ENCODE assay signal across 12 cellular contexts in the genomic region with DNA sequence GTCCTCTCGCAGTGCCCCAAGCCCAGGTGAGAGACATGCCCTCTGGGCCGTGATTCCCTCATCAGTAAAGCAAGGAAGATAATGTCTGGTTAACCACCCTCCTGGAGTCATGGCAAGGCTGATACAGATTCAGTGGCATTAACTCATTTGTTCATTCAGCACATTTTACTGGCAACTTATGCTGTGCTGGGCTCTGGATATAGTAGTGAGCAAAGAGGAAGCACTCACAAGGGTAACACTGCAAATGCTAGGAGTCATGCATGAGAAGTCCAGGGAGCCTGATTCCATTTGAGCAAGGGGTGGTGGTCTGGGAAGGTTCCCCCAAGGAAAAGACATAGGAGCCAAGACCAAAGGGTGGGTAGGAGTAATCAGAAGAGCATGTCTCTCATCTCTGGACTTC. TPM values are rescaled to one million over a fixed set of nuclear protein-coding genes. Genes with fewer than 3 reads are reported as not detected.
DNase-seq lines count a peak whose midpoint lies in the region; ATAC-seq and TF ChIP-seq lines count a peak whose summit lies in the region.
"Had no signal": no experiment of that assay in that cellular context is flagged by ENCODE, and none has a peak within 500 bp of the region (broad histone marks: within the 10 kb centered on the region; RNA-seq: fewer than 3 reads in every experiment).

No MANE protein-coding gene starts in this region.

- no peak for TF ChIP-seq POLR2A in ovary (IDR thresholded peaks at IDR 0.05)

- 87 to 95% (median 88%) methylated on average over 2 of the region's 2 CpGs for WGBS in ovary, 3 donors

- no peak for TF ChIP-seq CTCF in RWPE2 (IDR thresholded peaks at IDR 0.05; ENCODE audit: poor library complexity, severe bottlenecking)
- no peak for TF ChIP-seq CTCF in ovary (IDR thresholded peaks at IDR 0.05)
- TF ChIP-seq CTCF in progenitor cell of endocrine pancreas (IDR thresholded peaks at IDR 0.05; ENCODE audit: unreplicated experiment) = no peak

- H3K4me3 ChIP-seq in RWPE2 (ENCODE audit: severe bottlenecking) (no peak overlapping the region), ovary (no peak overlapping the region)
- H3K4me3 ChIP-seq: SK-N-MC had no signal

- no peak for ATAC-seq in activated CD4-positive, alpha-beta T cell treated with anti-CD3 and anti-CD28 coated beads for 36 hours
- ATAC-seq in RWPE2 (ENCODE audit: low read depth) = no peak
- ATAC-seq in effector memory CD8-positive, alpha-beta T cell (replicated peaks) = no peak
- peak; percentile 47 for ATAC-seq in stimulated activated memory B cell treated with anti-CD40 and anti-IgM and Interleukin-4, amounts not matched to agents 10 μg/mL and 1 μg/mL and 100 μg/mL, for 72 hours

- no peak for TF ChIP-seq EP300 in ovary (IDR thresholded peaks at IDR 0.05)

- H3K36me3 ChIP-seq in RWPE2 (ENCODE audit: low read depth) = peaks cover 12% of the 10 kb centered on the region
- no peaks in the 10 kb centered on the region for H3K36me3 ChIP-seq in ovary

- peak overlapping the region; percentile 97 for H3K27ac ChIP-seq in RWPE2 (ENCODE audit: poor library complexity, severe bottlenecking)
- H3K27ac ChIP-seq in ovary = no peak overlapping the region
- H3K27ac ChIP-seq: SK-N-MC had no signal

- H3K4me1 ChIP-seq in RWPE2 (ENCODE audit: insufficient read depth, poor library complexity, severe bottlenecking) = peaks cover 56% of the 10 kb centered on the region
- H3K4me1 ChIP-seq in ovary (ENCODE audit: insufficient read depth) = peaks cover 36% of the 10 kb centered on the region

- peaks cover 93% of the 10 kb centered on the region for H3K4me1 Mint-ChIP-seq in activated CD4-positive, alpha-beta T cell treated with anti-CD3 and anti-CD28 coated beads for 36 hours
- H3K4me1 Mint-ChIP-seq in effector memory CD8-positive, alpha-beta T cell (ENCODE audit: low read depth in 2 of 2) = peaks cover 82% of the 10 kb centered on the region in 2 donors
- peaks cover 77% of the 10 kb centered on the region for H3K4me1 Mint-ChIP-seq in stimulated activated memory B cell treated with anti-CD40 and anti-IgM and Interleukin-4, amounts not matched to agents 10 μg/mL and 1 μg/mL and 100 μg/mL, for 72 hours
- peaks cover 16% of the 10 kb centered on the region for H3K4me1 Mint-ChIP-seq in progenitor cell of endocrine pancreas (ENCODE audit: low read depth)

- peak overlapping the region; percentile 82 for H3K27ac Mint-ChIP-seq in activated CD4-positive, alpha-beta T cell treated with anti-CD3 and anti-CD28 coated beads for 36 hours
- peak overlapping the region; percentile 93 for H3K27ac Mint-ChIP-seq in effector memory CD8-positive, alpha-beta T cell
- peak overlapping the region; percentile 97 for H3K27ac Mint-ChIP-seq in stimulated activated memory B cell treated with anti-CD40 and anti-IgM and Interleukin-4, amounts not matched to agents 10 μg/mL and 1 μg/mL and 100 μg/mL, for 72 hours
- H3K27ac Mint-ChIP-seq in progenitor cell of endocrine pancreas = no peak overlapping the region

- CTCF ChIA-PET in activated CD4-positive, alpha-beta T cell treated with anti-CD3 and anti-CD28 coated beads for 36 hours (lab: Charles Lee) = no interaction called here

- intact Hi-C loops in activated CD4-positive, alpha-beta T cell treated with anti-CD3 and anti-CD28 coated beads for 36 hours (cut with DNase I, micrococcal nuclease) = loop anchor here in 1 of 2 experiments (1.0 kb wide), 1 partner anchor 12 kb away; no protein-coding TSS in a partner anchor
- intact Hi-C loops in ovary (cut with DNase I) = no loop called here

- no peaks in the 10 kb centered on the region for H3K27me3 Mint-ChIP-seq in activated CD4-positive, alpha-beta T cell treated with anti-CD3 and anti-CD28 coated beads for 36 hours
- no peaks in the 10 kb centered on the region for H3K27me3 Mint-ChIP-seq in effector memory CD8-positive, alpha-beta T cell
- no peaks in the 10 kb centered on the region for H3K27me3 Mint-ChIP-seq in stimulated activated memory B cell treated with anti-CD40 and anti-IgM and Interleukin-4, amounts not matched to agents 10 μg/mL and 1 μg/mL and 100 μg/mL, for 72 hours
- H3K27me3 Mint-ChIP-seq in progenitor cell of endocrine pancreas = no peaks in the 10 kb centered on the region

- H3K9me3 ChIP-seq in RWPE2 (ENCODE audit: severe bottlenecking) (no peaks in the 10 kb centered on the region), ovary (no peaks in the 10 kb centered on the region)

- H3K4me3 Mint-ChIP-seq in activated CD4-positive, alpha-beta T cell treated with anti-CD3 and anti-CD28 coated beads for 36 hours = no peak overlapping the region
- H3K4me3 Mint-ChIP-seq in effector memory CD8-positive, alpha-beta T cell = peak overlapping the region; percentile 53 to 66
- no peak overlapping the region for H3K4me3 Mint-ChIP-seq in stimulated activated memory B cell treated with anti-CD40 and anti-IgM and Interleukin-4, amounts not matched to agents 10 μg/mL and 1 μg/mL and 100 μg/mL, for 72 hours
- no peak overlapping the region for H3K4me3 Mint-ChIP-seq in progenitor cell of endocrine pancreas (ENCODE audit: low read depth)

- no peak for DNase-seq in activated CD4-positive, alpha-beta T cell treated with anti-CD3 and anti-CD28 coated beads for 36 hours
- DNase-seq in activated CD4-positive, alpha-beta T cell treated with anti-CD3 and anti-CD28 coated beads, Interleukin-2, amount 50 U/mL, for 48 hours = no peak
- no peak for DNase-seq in RWPE2 (ENCODE audit: low spot score)
- DNase-seq in effector memory CD8-positive, alpha-beta T cell = no peak
- no peak for DNase-seq in ovary
- DNase-seq in progenitor cell of endocrine pancreas (ENCODE audit: low spot score, unreplicated experiment) = no peak
- no peak for DNase-seq in DMS53 treated with DMSO at 0.1 percent for 48 hours (lab: John Stamatoyannopoulos, UW; ENCODE audit: unreplicated experiment)
- DNase-seq: erythroblast, NCI-H1092 treated with DMSO at 0.1 percent for 48 hours, NCI-H748 treated with DMSO at 0.1 percent for 48 hours had no signal

- POLR2A ChIA-PET in activated CD4-positive, alpha-beta T cell treated with anti-CD3 and anti-CD28 coated beads for 36 hours (lab: Charles Lee) = interaction anchor here (0.7 to 1.4 kb wide), 2 partner anchors 14 to 17 kb away, joined by 3 read pairs; no protein-coding TSS in a partner anchor

- peaks cover 18% of the 10 kb centered on the region for H3K36me3 Mint-ChIP-seq in activated CD4-positive, alpha-beta T cell treated with anti-CD3 and anti-CD28 coated beads for 36 hours (ENCODE audit: low read depth)
- H3K36me3 Mint-ChIP-seq in effector memory CD8-positive, alpha-beta T cell (ENCODE audit: insufficient read depth) = peaks cover 6% of the 10 kb centered on the region
- peaks cover 19% of the 10 kb centered on the region for H3K36me3 Mint-ChIP-seq in stimulated activated memory B cell treated with anti-CD40 and anti-IgM and Interleukin-4, amounts not matched to agents 10 μg/mL and 1 μg/mL and 100 μg/mL, for 72 hours
- peaks cover 8% of the 10 kb centered on the region for H3K36me3 Mint-ChIP-seq in progenitor cell of endocrine pancreas (ENCODE audit: insufficient read depth)

- H3K27me3 ChIP-seq in RWPE2 (ENCODE audit: insufficient read depth, poor library complexity, severe bottlenecking) (no peaks in the 10 kb centered on the region), ovary (no peaks in the 10 kb centered on the region)

- H3K9me3 Mint-ChIP-seq in activated CD4-positive, alpha-beta T cell treated with anti-CD3 and anti-CD28 coated beads for 36 hours (ENCODE audit: low read depth) = peaks cover 7% of the 10 kb centered on the region
- peaks cover 0 to 5% of the 10 kb centered on the region in 2 donors for H3K9me3 Mint-ChIP-seq in effector memory CD8-positive, alpha-beta T cell
- peaks cover 7% of the 10 kb centered on the region for H3K9me3 Mint-ChIP-seq in stimulated activated memory B cell treated with anti-CD40 and anti-IgM and Interleukin-4, amounts not matched to agents 10 μg/mL and 1 μg/mL and 100 μg/mL, for 72 hours
- H3K9me3 Mint-ChIP-seq in progenitor cell of endocrine pancreas (ENCODE audit: low read depth) = peaks cover 9% of the 10 kb centered on the region

RNA-seq across cellular contexts. Expression of gene SMAD3, which starts 50.2 kb away (rescaled TPM):
- total RNA-seq in activated CD4-positive, alpha-beta T cell treated with anti-CD3 and anti-CD28 coated beads for 36 hours = 10 to 100 TPM; 33.7 to 40.8 TPM
- total RNA-seq in ovary = 10 to 100 TPM; 21.6 to 78.6 (median 46.0) TPM
- 10 to 100 TPM; 18.7 to 78.6 TPM for polyA plus RNA-seq in ovary
- 49.9 and 51.3 TPM in 2 replicates for total RNA-seq in progenitor cell of endocrine pancreas

Comparison
In these comparisons a context has a peak if more than half of its experiments do, and no peak if none do; other contexts are left out.
1. H3K4me3 Mint-ChIP-seq: peak in effector memory CD8-positive, alpha-beta T cell (2 of 2); none in activated CD4-positive, alpha-beta T cell treated with anti-CD3 and anti-CD28 coated beads for 36 hours (single experiment), stimulated activated memory B cell treated with anti-CD40 and anti-IgM and Interleukin-4, amounts not matched to agents 10 μg/mL and 1 μg/mL and 100 μg/mL, for 72 hours (single experiment) and progenitor cell of endocrine pancreas (single experiment).